In the genomic region with DNA sequence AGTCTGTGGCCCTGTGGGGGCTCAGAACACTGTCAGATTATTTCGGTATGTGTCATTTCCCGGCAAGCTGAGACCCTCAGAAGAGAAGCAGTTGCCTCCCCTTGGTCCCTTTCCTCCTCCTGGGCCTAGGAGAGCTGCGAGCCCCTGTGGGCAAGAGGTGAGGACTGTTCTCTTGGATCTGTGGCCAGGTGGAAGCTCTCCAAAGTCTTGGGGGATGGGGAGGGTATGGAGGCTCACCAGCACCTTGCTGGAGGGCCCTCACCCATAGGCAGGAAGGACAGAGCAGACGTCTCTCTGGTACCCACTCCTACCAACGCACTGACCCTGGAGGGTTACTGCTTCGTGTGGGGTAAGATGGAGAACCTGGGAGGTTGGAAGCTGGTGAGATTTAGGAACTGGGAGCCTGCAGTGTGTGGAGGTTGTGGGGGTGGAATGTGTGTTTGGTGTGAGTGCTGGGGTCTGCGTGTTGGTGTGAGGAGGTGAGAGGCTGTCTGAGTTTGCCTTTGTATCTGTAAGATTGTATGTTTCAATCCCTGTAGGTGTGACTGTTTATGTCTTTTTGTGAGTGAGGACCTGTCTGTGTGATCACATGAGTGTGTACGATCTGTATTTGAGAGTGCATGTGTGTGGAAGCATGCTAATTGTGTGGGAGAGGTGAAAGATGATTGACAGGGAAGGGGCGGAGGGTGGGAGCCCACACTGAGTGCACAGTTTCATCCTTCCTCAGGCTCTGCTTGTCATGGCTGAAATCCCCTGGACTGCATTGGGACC, we compare ENCODE assay signal across 1 cellular context.
TF ChIP-seq lines count a peak whose summit lies in the region.

No MANE protein-coding gene starts in this region.

TF ChIP-seq in H1, 55 proteins besides CTCF, POLR2A, EP300 and RAD21:
- TF ChIP-seq, protein P1, sequence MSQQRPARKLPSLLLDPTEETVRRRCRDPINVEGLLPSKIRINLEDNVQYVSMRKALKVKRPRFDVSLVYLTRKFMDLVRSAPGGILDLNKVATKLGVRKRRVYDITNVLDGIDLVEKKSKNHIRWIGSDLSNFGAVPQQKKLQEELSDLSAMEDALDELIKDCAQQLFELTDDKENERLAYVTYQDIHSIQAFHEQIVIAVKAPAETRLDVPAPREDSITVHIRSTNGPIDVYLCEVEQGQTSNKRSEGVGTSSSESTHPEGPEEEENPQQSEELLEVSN (IDR thresholded peaks at IDR 0.05), result no peak
- TF ChIP-seq TCF12 (IDR thresholded peaks at IDR 0.05; ENCODE audit: low read depth, low read length) (no peak), POLR2AphosphoS5 (IDR thresholded peaks at IDR 0.05; ENCODE audit: low read depth, low read length) (no peak), CBX5 (IDR thresholded peaks at IDR 0.05; ENCODE audit: low read depth, low read length) (no peak), NANOG (IDR thresholded peaks at IDR 0.05; ENCODE audit: insufficient read depth, low read depth, low read length, poor library complexity, severe bottlenecking) (no peak), EZH2 (IDR thresholded peaks at IDR 0.05; ENCODE audit: low read depth, low read length, severe bottlenecking) (no peak), SIN3A (conservative IDR thresholded peaks at IDR 0.05 in 1 of 2, IDR thresholded peaks at IDR 0.05 in 1 of 2; ENCODE audit: low read depth in 1 of 2, low read length in 2 of 2) (no peak), KDM5A (IDR thresholded peaks at IDR 0.05; ENCODE audit: low read length) (no peak), SRF (IDR thresholded peaks at IDR 0.05; ENCODE audit: low read depth, low read length) (no peak), TAF7 (optimal IDR thresholded peaks at IDR 0.05; ENCODE audit: borderline replicate concordance, low read depth, low read length) (no peak), HDAC2 (IDR thresholded peaks at IDR 0.05; ENCODE audit: borderline replicate concordance in 1 of 2, low read depth in 2 of 2, low read length in 2 of 2) (no peak), JUND (IDR thresholded peaks at IDR 0.05; ENCODE audit: low read length) (no peak)
- TF ChIP-seq, protein P2, sequence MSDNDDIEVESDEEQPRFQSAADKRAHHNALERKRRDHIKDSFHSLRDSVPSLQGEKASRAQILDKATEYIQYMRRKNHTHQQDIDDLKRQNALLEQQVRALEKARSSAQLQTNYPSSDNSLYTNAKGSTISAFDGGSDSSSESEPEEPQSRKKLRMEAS (IDR thresholded peaks at IDR 0.05), result no peak
- TF ChIP-seq, protein P3, sequence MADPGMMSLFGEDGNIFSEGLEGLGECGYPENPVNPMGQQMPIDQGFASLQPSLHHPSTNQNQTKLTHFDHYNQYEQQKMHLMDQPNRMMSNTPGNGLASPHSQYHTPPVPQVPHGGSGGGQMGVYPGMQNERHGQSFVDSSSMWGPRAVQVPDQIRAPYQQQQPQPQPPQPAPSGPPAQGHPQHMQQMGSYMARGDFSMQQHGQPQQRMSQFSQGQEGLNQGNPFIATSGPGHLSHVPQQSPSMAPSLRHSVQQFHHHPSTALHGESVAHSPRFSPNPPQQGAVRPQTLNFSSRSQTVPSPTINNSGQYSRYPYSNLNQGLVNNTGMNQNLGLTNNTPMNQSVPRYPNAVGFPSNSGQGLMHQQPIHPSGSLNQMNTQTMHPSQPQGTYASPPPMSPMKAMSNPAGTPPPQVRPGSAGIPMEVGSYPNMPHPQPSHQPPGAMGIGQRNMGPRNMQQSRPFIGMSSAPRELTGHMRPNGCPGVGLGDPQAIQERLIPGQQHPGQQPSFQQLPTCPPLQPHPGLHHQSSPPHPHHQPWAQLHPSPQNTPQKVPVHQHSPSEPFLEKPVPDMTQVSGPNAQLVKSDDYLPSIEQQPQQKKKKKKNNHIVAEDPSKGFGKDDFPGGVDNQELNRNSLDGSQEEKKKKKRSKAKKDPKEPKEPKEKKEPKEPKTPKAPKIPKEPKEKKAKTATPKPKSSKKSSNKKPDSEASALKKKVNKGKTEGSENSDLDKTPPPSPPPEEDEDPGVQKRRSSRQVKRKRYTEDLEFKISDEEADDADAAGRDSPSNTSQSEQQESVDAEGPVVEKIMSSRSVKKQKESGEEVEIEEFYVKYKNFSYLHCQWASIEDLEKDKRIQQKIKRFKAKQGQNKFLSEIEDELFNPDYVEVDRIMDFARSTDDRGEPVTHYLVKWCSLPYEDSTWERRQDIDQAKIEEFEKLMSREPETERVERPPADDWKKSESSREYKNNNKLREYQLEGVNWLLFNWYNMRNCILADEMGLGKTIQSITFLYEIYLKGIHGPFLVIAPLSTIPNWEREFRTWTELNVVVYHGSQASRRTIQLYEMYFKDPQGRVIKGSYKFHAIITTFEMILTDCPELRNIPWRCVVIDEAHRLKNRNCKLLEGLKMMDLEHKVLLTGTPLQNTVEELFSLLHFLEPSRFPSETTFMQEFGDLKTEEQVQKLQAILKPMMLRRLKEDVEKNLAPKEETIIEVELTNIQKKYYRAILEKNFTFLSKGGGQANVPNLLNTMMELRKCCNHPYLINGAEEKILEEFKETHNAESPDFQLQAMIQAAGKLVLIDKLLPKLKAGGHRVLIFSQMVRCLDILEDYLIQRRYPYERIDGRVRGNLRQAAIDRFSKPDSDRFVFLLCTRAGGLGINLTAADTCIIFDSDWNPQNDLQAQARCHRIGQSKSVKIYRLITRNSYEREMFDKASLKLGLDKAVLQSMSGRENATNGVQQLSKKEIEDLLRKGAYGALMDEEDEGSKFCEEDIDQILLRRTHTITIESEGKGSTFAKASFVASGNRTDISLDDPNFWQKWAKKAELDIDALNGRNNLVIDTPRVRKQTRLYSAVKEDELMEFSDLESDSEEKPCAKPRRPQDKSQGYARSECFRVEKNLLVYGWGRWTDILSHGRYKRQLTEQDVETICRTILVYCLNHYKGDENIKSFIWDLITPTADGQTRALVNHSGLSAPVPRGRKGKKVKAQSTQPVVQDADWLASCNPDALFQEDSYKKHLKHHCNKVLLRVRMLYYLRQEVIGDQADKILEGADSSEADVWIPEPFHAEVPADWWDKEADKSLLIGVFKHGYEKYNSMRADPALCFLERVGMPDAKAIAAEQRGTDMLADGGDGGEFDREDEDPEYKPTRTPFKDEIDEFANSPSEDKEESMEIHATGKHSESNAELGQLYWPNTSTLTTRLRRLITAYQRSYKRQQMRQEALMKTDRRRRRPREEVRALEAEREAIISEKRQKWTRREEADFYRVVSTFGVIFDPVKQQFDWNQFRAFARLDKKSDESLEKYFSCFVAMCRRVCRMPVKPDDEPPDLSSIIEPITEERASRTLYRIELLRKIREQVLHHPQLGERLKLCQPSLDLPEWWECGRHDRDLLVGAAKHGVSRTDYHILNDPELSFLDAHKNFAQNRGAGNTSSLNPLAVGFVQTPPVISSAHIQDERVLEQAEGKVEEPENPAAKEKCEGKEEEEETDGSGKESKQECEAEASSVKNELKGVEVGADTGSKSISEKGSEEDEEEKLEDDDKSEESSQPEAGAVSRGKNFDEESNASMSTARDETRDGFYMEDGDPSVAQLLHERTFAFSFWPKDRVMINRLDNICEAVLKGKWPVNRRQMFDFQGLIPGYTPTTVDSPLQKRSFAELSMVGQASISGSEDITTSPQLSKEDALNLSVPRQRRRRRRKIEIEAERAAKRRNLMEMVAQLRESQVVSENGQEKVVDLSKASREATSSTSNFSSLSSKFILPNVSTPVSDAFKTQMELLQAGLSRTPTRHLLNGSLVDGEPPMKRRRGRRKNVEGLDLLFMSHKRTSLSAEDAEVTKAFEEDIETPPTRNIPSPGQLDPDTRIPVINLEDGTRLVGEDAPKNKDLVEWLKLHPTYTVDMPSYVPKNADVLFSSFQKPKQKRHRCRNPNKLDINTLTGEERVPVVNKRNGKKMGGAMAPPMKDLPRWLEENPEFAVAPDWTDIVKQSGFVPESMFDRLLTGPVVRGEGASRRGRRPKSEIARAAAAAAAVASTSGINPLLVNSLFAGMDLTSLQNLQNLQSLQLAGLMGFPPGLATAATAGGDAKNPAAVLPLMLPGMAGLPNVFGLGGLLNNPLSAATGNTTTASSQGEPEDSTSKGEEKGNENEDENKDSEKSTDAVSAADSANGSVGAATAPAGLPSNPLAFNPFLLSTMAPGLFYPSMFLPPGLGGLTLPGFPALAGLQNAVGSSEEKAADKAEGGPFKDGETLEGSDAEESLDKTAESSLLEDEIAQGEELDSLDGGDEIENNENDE (IDR thresholded peaks at IDR 0.05; ENCODE audit: insufficient replicate concordance, low read length), result no peak
